In the genomic region with DNA sequence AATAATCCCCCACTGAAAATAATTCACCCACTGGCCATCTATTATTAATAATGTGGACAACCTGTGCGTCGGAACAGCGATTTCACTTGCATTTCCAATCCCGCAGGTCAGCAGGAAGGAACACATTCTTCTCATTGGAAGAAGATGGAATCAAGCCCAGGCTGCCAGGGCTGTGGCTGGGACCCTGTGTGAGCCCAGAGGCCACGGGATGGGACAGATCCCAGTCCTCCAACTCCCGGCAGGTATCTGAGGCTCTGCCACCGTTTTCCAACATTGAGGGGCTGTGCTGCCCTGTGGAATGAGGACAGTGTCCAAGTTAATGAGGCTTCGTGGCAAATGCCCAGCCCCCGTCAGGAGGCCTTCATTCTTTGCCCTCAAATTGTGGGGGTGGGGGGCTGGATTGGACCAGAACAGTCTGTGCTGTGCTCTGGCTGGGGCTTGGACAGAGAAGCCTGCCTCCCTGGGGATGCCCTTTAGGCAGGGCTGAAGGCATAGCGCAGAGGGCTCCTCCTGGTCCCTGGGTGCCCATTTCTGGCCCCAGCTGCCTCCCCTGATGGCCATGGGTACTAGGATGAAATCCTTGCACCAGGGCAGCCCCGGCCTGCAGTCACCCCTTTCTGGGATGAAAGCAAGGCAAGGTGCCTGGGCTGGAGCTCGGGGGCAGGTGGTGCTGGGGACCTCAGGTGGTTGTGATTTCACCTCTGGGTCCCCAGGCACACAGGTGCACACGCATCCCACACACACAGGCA, we compare ENCODE assay signal across 23 cellular contexts.
"Had no signal": no experiment of that assay in that cellular context is flagged by ENCODE, and none has a peak within 500 bp of the region (broad histone marks: within the 10 kb centered on the region; RNA-seq: fewer than 3 reads in every experiment).

No MANE protein-coding gene starts in this region.

- DNase-seq: activated CD4-positive, alpha-beta T cell treated with anti-CD3 and anti-CD28 coated beads, Interleukin-2, amount 10 ng/mL, durations not matched to agents 7 days and 5 days; activated CD4-positive, alpha-beta T cell treated with anti-CD3 and anti-CD28 coated beads, Interleukin-2, amount 50 U/mL, for 48 hours; activated CD8-positive, alpha-beta T cell treated with anti-CD3 and anti-CD28 coated beads, Interleukin-2, amount 10 ng/mL, durations not matched to agents 7 days and 5 days; activated gamma-delta T cell; activated naive CD4-positive, alpha-beta T cell treated with Interleukin-2 at 50 U/mL for 16 hours; activated naive CD8-positive, alpha-beta T cell treated with anti-CD3 and anti-CD28 coated beads, Interleukin-2, amount 10 ng/mL, durations not matched to agents 7 days and 5 days; activated T-cell treated with anti-CD3 and anti-CD28 coated beads, Interleukin-2, amount 50 U/mL, for 24 hours; adrenal gland; brain microvascular endothelial cell; central memory CD4-positive, alpha-beta T cell; Karpas-422; MG63; NCI-H1048; NCI-H1436 treated with DMSO at 0.1 percent for 48 hours; NCI-H1694 treated with DMSO at 0.1 percent for 48 hours; NCI-H2029; NCI-H345; NCI-H524 treated with DMSO at 0.1 percent for 48 hours; SHP77 treated with DMSO at 0.1 percent for 48 hours; SW 1271; T-helper 1 cell; T-helper 2 cell; T1000 had no signal

- H3K4me3 ChIP-seq: adrenal gland, MG63 had no signal

- H3K9me3 ChIP-seq: adrenal gland, MG63 had no signal

- H3K36me3 ChIP-seq: adrenal gland, brain microvascular endothelial cell, MG63 had no signal

- H3K27ac ChIP-seq: adrenal gland, brain microvascular endothelial cell had no signal

- H3K27me3 ChIP-seq: adrenal gland, brain microvascular endothelial cell, MG63 had no signal

- H3K4me1 ChIP-seq: adrenal gland had no signal
